In genomic region chr1:26799479-26800133, GRCh38 we compare ENCODE assay signal across 8 cellular contexts. TPM values are rescaled to one million over a fixed set of nuclear protein-coding genes. Genes with fewer than 3 reads are reported as not detected.
A peak's percentile ranks its signal among the peaks of the same experiment; 100 is the strongest.
DNase-seq lines count a peak whose midpoint lies in the region; ATAC-seq, FAIRE-seq and TF ChIP-seq lines count a peak whose summit lies in the region.

No MANE protein-coding gene starts in this region.

- H3K36me3 ChIP-seq in upper lobe of left lung, result peaks cover 6 to 18% (median 8%) of the 10 kb centered on the region in 4 donors

- TF ChIP-seq POLR2A in H54 (IDR thresholded peaks at IDR 0.05; ENCODE audit: low read depth, low read length), result no peak
- TF ChIP-seq POLR2A in upper lobe of left lung (IDR thresholded peaks at IDR 0.05), result no peak

- no peaks in the 10 kb centered on the region for H3K9me3 ChIP-seq in upper lobe of left lung

- H3K27ac ChIP-seq in cingulate gyrus (ENCODE audit: low read depth, low read length) (peak overlapping the region; percentile 23), upper lobe of left lung (peak overlapping the region; percentile 61 to 85 (median 76))

- WGBS in upper lobe of left lung, 2 donors, result 41 to 54% methylated on average over 5 of the region's 5 CpGs

- TF ChIP-seq EP300 in upper lobe of left lung (IDR thresholded peaks at IDR 0.05), result no peak

- peak; percentile 92 for FAIRE-seq in H54 (lab: Jason Lieb, UNC)

- peaks cover 17 to 25% (median 23%) of the 10 kb centered on the region in 4 donors for H3K4me1 ChIP-seq in upper lobe of left lung

- TF ChIP-seq CTCF in upper lobe of left lung (IDR thresholded peaks at IDR 0.05), result no peak

- peak overlapping the region in 2 of 4 donors; percentile 5 to 21 for H3K4me3 ChIP-seq in upper lobe of left lung

- H3K27me3 ChIP-seq in upper lobe of left lung, result no peaks in the 10 kb centered on the region

- DNase-seq in H54 (ENCODE audit: insufficient read length, low spot score) (peak; percentile 59), SHP77 treated with DMSO at 0.1 percent for 48 hours (lab: John Stamatoyannopoulos, UW) (peak; percentile 40), medulla oblongata (ENCODE audit: extremely low spot score) (peak; percentile 85), upper lobe of left lung (peak in 1 of 2 donors; percentile 33), NCI-H774 (lab: John Stamatoyannopoulos, UW) (no peak), NCI-H2227 treated with DMSO at 0.1 percent for 48 hours (lab: John Stamatoyannopoulos, UW) (no peak)

- ATAC-seq in upper lobe of left lung (ENCODE audit: low FRiP score in 2 of 2), result peak; percentile 47 to 81
- no peak for ATAC-seq in HG03439 (IDR thresholded peaks at IDR 0.05; ENCODE audit: unreplicated experiment)

RNA-seq across cellular contexts. Expression of gene PIGV, which starts 11.9 kb away (rescaled TPM):
- total RNA-seq in upper lobe of left lung, result 10 to 100 TPM; 11.9 to 25.1 (median 17.5) TPM

RNA-seq across cellular contexts. Expression of gene ZDHHC18, which starts 26.9 kb away (rescaled TPM):
- total RNA-seq in upper lobe of left lung, result 10 to 100 TPM; 18.9 to 35.9 (median 24.9) TPM

Comparison
In these comparisons a context has a peak if more than half of its experiments do, and no peak if none do; other contexts are left out.
1. DNase-seq: peak in H54 (single experiment), SHP77 treated with DMSO at 0.1 percent for 48 hours (single experiment) and medulla oblongata (single experiment); none in NCI-H774 (single experiment) and NCI-H2227 treated with DMSO at 0.1 percent for 48 hours (single experiment).